Comparison of ENCODE assay signal across 1 cellular context in the genomic region with DNA sequence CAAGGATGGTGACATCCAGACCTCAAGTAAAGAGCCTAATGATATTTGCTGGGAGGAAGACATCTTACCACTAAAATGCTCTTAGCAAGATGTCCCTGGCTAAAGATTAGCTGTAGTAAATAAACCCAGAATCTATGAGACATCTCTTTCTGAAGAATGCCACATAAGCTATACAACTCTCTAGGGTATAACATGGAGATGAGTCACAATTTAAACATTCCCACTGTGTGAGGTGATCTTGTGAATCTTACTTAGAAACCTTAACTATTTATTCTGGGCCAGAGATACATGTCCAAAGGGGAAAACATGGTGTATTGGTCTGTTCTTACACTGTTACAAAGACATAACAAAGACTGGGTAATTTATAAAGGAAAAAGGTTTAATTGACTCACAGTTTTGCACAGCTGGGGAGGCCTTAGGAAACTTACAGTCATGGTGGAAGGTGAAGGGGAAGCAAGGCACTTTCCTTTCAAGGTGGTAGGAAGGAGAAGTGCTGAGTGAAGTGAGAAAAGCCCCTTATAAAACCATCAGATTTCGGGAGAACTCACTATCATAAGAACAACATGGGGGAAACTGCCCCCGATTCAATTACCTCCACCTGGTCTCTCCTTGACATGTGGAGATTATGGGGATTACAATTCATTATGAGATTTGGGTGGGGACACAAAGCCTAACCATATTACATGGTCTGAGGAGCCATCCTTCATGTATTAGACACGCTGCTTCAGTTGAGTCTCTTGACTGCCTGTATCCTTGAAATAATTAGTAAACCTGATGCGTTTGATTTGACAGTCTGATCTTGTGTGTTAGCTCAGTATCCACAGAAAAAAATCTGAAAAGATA.
TF ChIP-seq lines count a peak whose summit lies in the region.

No MANE protein-coding gene starts in this region.

TF ChIP-seq in SK-N-SH, 30 proteins besides CTCF, POLR2A, EP300 and RAD21 (continued from another document):
- TF ChIP-seq FOSL2 (IDR thresholded peaks at IDR 0.05; ENCODE audit: borderline replicate concordance, low read depth) = peak; percentile 80; the same call in 1 of the 2 replicates
- no peak for TF ChIP-seq NRF1 (IDR thresholded peaks at IDR 0.05; ENCODE audit: low read depth, low read length)
- no peak for TF ChIP-seq MXI1 (IDR thresholded peaks at IDR 0.05; ENCODE audit: low read depth, low read length)
- TF ChIP-seq USF2 (IDR thresholded peaks at IDR 0.05; ENCODE audit: borderline replicate concordance, low read depth, low read length) = no peak
- TF ChIP-seq, protein P1, sequence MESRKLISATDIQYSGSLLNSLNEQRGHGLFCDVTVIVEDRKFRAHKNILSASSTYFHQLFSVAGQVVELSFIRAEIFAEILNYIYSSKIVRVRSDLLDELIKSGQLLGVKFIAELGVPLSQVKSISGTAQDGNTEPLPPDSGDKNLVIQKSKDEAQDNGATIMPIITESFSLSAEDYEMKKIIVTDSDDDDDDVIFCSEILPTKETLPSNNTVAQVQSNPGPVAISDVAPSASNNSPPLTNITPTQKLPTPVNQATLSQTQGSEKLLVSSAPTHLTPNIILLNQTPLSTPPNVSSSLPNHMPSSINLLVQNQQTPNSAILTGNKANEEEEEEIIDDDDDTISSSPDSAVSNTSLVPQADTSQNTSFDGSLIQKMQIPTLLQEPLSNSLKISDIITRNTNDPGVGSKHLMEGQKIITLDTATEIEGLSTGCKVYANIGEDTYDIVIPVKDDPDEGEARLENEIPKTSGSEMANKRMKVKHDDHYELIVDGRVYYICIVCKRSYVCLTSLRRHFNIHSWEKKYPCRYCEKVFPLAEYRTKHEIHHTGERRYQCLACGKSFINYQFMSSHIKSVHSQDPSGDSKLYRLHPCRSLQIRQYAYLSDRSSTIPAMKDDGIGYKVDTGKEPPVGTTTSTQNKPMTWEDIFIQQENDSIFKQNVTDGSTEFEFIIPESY (IDR thresholded peaks at IDR 0.05; ENCODE audit: borderline replicate concordance, low read depth) = no peak
- TF ChIP-seq POLR2AphosphoS5 (IDR thresholded peaks at IDR 0.05; ENCODE audit: low read depth, low read length) = peak; percentile 23; the same call in 1 of the 2 replicates
- no peak for TF ChIP-seq ELF1 (IDR thresholded peaks at IDR 0.05)
- peak; percentile 69 for TF ChIP-seq JUND (IDR thresholded peaks at IDR 0.05)
- no peak for TF ChIP-seq IRF3 (IDR thresholded peaks at IDR 0.05; ENCODE audit: low read depth, low read length)
- no peak for TF ChIP-seq TAF1 (IDR thresholded peaks at IDR 0.05; ENCODE audit: borderline replicate concordance, low read depth, low read length)
- TF ChIP-seq NFIC (IDR thresholded peaks at IDR 0.05; ENCODE audit: borderline replicate concordance) = no peak; the same call in 1 of the 2 replicates
